In genomic region chr11:45021001-45021400, GRCh38 we compare ENCODE assay signal across 15 cellular contexts.
DNase-seq lines count a peak whose midpoint lies in the region; ATAC-seq and TF ChIP-seq lines count a peak whose summit lies in the region.
"Had no signal": no experiment of that assay in that cellular context is flagged by ENCODE, and none has a peak within 500 bp of the region (broad histone marks: within the 10 kb centered on the region; RNA-seq: fewer than 3 reads in every experiment).

No MANE protein-coding gene starts in this region.

- intact Hi-C loops in OCI-LY7 (cut with micrococcal nuclease; ENCODE audit: unreplicated experiment) (no loop called here), sigmoid colon (cut with DNase I) (no loop called here)

- peak; percentile 65 for DNase-seq in Karpas-422
- peak; percentile 34 for DNase-seq in OCI-LY7 (ENCODE audit: low spot score)
- DNase-seq in fibroblast of lung (ENCODE audit: low read depth in 2 of 2): peak in 1 of 2 donors; percentile 30
- no peak for DNase-seq in sigmoid colon
- no peak for DNase-seq in DMS53 treated with DMSO at 0.1 percent for 48 hours (lab: John Stamatoyannopoulos, UW; ENCODE audit: unreplicated experiment)
- DNase-seq: activated CD4-positive, CD25-positive, alpha-beta regulatory T cell treated with anti-CD3 and anti-CD28 coated beads, Interleukin-2, amount 50 U/mL, for 72 hours; activated naive CD4-positive, alpha-beta T cell; effector CD4-positive, alpha-beta T cell; NCI-H187 treated with DMSO at 0.1 percent for 48 hours; stimulated activated naive CD4-positive, alpha-beta T cell treated with Interleukin-2 at 50 U/mL for 16 hours had no signal

- TF ChIP-seq POLR2A in sigmoid colon (IDR thresholded peaks at IDR 0.05): no peak

- POLR2A ChIA-PET in OCI-LY7 (lab: Charles Lee): no interaction called here

- H3K79me2 ChIP-seq in Karpas-422 (ENCODE audit: low read length) (no peaks in the 10 kb centered on the region), OCI-LY7 (ENCODE audit: insufficient read depth, low read depth, low read length) (no peaks in the 10 kb centered on the region), fibroblast of lung (ENCODE audit: control insufficient read depth, insufficient read depth, low read length) (no peaks in the 10 kb centered on the region)

- H3K4me3 ChIP-seq in Karpas-422 (ENCODE audit: low read length): 0 out of 2 replicates have a peak overlapping the region, but pooled peaks have one; percentile 41
- no peak overlapping the region for H3K4me3 ChIP-seq in OCI-LY7 (ENCODE audit: low read depth, low read length, poor library complexity, severe bottlenecking)
- H3K4me3 ChIP-seq in fibroblast of lung (replicated peaks in 1 of 4; ENCODE audit: control extremely low read depth in 1 of 4, insufficient read depth in 1 of 4, low read depth in 3 of 4, low read length in 4 of 4): no peak overlapping the region
- no peak overlapping the region for H3K4me3 ChIP-seq in subcutaneous abdominal adipose tissue (ENCODE audit: low read depth in 1 of 5, low read length in 5 of 5)
- no peak overlapping the region for H3K4me3 ChIP-seq in sigmoid colon
- H3K4me3 ChIP-seq: skin epidermis, uterus had no signal

- H3K4me1 ChIP-seq in Karpas-422 (ENCODE audit: low read length) (peaks cover 77% of the 10 kb centered on the region), OCI-LY7 (ENCODE audit: insufficient read depth, low read length, poor library complexity, severe bottlenecking) (peaks cover 27% of the 10 kb centered on the region), fibroblast of lung (ENCODE audit: control insufficient read depth, extremely low read depth, insufficient read depth, low read length) (peaks cover 28% of the 10 kb centered on the region), subcutaneous abdominal adipose tissue (ENCODE audit: control insufficient read depth in 5 of 5, insufficient read depth in 5 of 5, low read length in 5 of 5) (peaks cover 13 to 62% (median 48%) of the 10 kb centered on the region in 5 donors), sigmoid colon (peaks cover 0 to 19% (median 7%) of the 10 kb centered on the region in 4 donors)

- H3K36me3 ChIP-seq in Karpas-422 (ENCODE audit: insufficient read depth, low read length) (no peaks in the 10 kb centered on the region), OCI-LY7 (ENCODE audit: insufficient read depth, low read length) (no peaks in the 10 kb centered on the region), fibroblast of lung (ENCODE audit: control insufficient read depth, insufficient read depth, low read length) (no peaks in the 10 kb centered on the region), subcutaneous abdominal adipose tissue (ENCODE audit: control insufficient read depth in 5 of 5, insufficient read depth in 5 of 5, low read length in 5 of 5) (no peaks in the 10 kb centered on the region), sigmoid colon (no peaks in the 10 kb centered on the region)
- H3K36me3 ChIP-seq: uterus had no signal

- no peak for TF ChIP-seq EP300 in sigmoid colon (IDR thresholded peaks at IDR 0.05)

- ATAC-seq in HG03439 (IDR thresholded peaks at IDR 0.05; ENCODE audit: unreplicated experiment): no peak

- H2AFZ ChIP-seq in Karpas-422 (ENCODE audit: low read length): no peak overlapping the region
- H2AFZ ChIP-seq in OCI-LY7 (ENCODE audit: low read length): peak overlapping the region; percentile 57; the same call in 1 of the 2 replicates
- no peak overlapping the region for H2AFZ ChIP-seq in fibroblast of lung (ENCODE audit: low read length)

- H3K27ac ChIP-seq in Karpas-422 (ENCODE audit: low read length) (0 out of 2 replicates have a peak overlapping the region, but pooled peaks have one; percentile 9), OCI-LY7 (ENCODE audit: low read depth, low read length, poor library complexity, severe bottlenecking) (no peak overlapping the region), fibroblast of lung (ENCODE audit: insufficient read depth, low read length) (no peak overlapping the region), subcutaneous abdominal adipose tissue (ENCODE audit: low read depth, low read length) (peak overlapping the region; percentile 49), sigmoid colon (peak overlapping the region in 2 of 4 donors; percentile 48 to 68)
- H3K27ac ChIP-seq: C4-2B had no signal

- CTCF ChIA-PET in OCI-LY7 (lab: Charles Lee; ENCODE audit: unreplicated experiment): no interaction called here

- H4K20me1 ChIP-seq in Karpas-422 (ENCODE audit: insufficient read depth, low read depth, low read length) (no peaks in the 10 kb centered on the region), OCI-LY7 (ENCODE audit: insufficient read depth, low read length) (no peaks in the 10 kb centered on the region), fibroblast of lung (ENCODE audit: control insufficient read depth, extremely low read depth, insufficient read depth, low read length) (no peaks in the 10 kb centered on the region)

- peak overlapping the region; percentile 47; the same call in 1 of the 2 replicates for H3K9ac ChIP-seq in Karpas-422 (ENCODE audit: low read length)
- H3K9ac ChIP-seq in fibroblast of lung (ENCODE audit: insufficient read depth, low read length): no peak overlapping the region
- no peak overlapping the region for H3K9ac ChIP-seq in subcutaneous abdominal adipose tissue (ENCODE audit: low read length in 5 of 5)

- H3K4me2 ChIP-seq in Karpas-422 (ENCODE audit: low read depth, low read length, poor library complexity, severe bottlenecking) (peak overlapping the region; percentile 62), OCI-LY7 (ENCODE audit: low read length) (peak overlapping the region; percentile 49), fibroblast of lung (ENCODE audit: extremely low read depth, insufficient read depth, low read length) (peak overlapping the region; percentile 5)

- H3K9me2 ChIP-seq in Karpas-422 (replicated peaks; ENCODE audit: insufficient read depth, low read length): no peaks in the 10 kb centered on the region
- H3K9me2 ChIP-seq in OCI-LY7 (ENCODE audit: insufficient read depth, low read length): no peaks in the 10 kb centered on the region

- no peak for TF ChIP-seq CTCF in OCI-LY7 (conservative IDR thresholded peaks at IDR 0.05; ENCODE audit: low read length)
- TF ChIP-seq CTCF in fibroblast of lung (conservative IDR thresholded peaks at IDR 0.05 in 1 of 2, IDR thresholded peaks at IDR 0.05 in 1 of 2; ENCODE audit: low read depth in 1 of 2, low read length in 2 of 2): no peak
- no peak for TF ChIP-seq CTCF in sigmoid colon (IDR thresholded peaks at IDR 0.05)

- H3K27me3 ChIP-seq in Karpas-422 (ENCODE audit: low read length) (no peaks in the 10 kb centered on the region), fibroblast of lung (ENCODE audit: control insufficient read depth, insufficient read depth, low read length) (peaks cover under 1% of the 10 kb centered on the region), subcutaneous abdominal adipose tissue (ENCODE audit: control insufficient read depth in 5 of 5, insufficient read depth in 4 of 5, low read length in 5 of 5) (no peaks in the 10 kb centered on the region), sigmoid colon (no peaks in the 10 kb centered on the region)
- H3K27me3 ChIP-seq: uterus had no signal

- no peaks in the 10 kb centered on the region for H3K9me3 ChIP-seq in Karpas-422 (ENCODE audit: low read length)
- no peaks in the 10 kb centered on the region for H3K9me3 ChIP-seq in OCI-LY7 (ENCODE audit: low read length)
- H3K9me3 ChIP-seq in fibroblast of lung (ENCODE audit: control insufficient read depth, insufficient read depth, low read depth, low read length): no peaks in the 10 kb centered on the region
- no peaks in the 10 kb centered on the region for H3K9me3 ChIP-seq in subcutaneous abdominal adipose tissue (ENCODE audit: control insufficient read depth in 5 of 5, low read length in 5 of 5)
- no peaks in the 10 kb centered on the region for H3K9me3 ChIP-seq in sigmoid colon
- H3K9me3 ChIP-seq: uterus had no signal

- no TSS peak for BruUV-seq in OCI-LY7 (replicated peaks; lab: Mats Ljungman, UMichigan)

Comparison
In these comparisons a context has a peak if more than half of its experiments do, and no peak if none do; other contexts are left out.
1. DNase-seq: peak in Karpas-422 (single experiment) and OCI-LY7 (single experiment); none in sigmoid colon (single experiment) and DMS53 treated with DMSO at 0.1 percent for 48 hours (single experiment).
2. H3K27ac ChIP-seq: peak in Karpas-422 (single experiment) and subcutaneous abdominal adipose tissue (single experiment); none in OCI-LY7 (single experiment) and fibroblast of lung (single experiment).
3. H3K4me2 ChIP-seq: peak in every context shown above with its lines; median percentile 62 in Karpas-422; 49 in OCI-LY7; 5 in fibroblast of lung.